8 cellular contexts compared by ENCODE assay signal in genomic region chr6:87907521-87907920, GRCh38.
A peak's percentile ranks its signal among the peaks of the same experiment; 100 is the strongest.
DNase-seq lines count a peak whose midpoint lies in the region; ATAC-seq and TF ChIP-seq lines count a peak whose summit lies in the region.

No MANE protein-coding gene starts in this region.

- H2AFZ ChIP-seq in SU-DHL-6 (ENCODE audit: low read depth, low read length, severe bottlenecking): no peak overlapping the region

- H3F3A ChIP-seq in SU-DHL-6 (ENCODE audit: insufficient read depth): peaks cover 37% of the 10 kb centered on the region

- no peaks in the 10 kb centered on the region for H3K27me3 ChIP-seq in SU-DHL-6 (ENCODE audit: low read length)
- no peaks in the 10 kb centered on the region for H3K27me3 ChIP-seq in ascending aorta
- H3K27me3 ChIP-seq in esophagus squamous epithelium: peaks cover 0 to 12% (median 0%) of the 10 kb centered on the region in 4 donors

- H3K9ac ChIP-seq in SU-DHL-6 (ENCODE audit: low read length): peak overlapping the region; percentile 39

- H3K4me1 ChIP-seq in mucosa of descending colon (ENCODE audit: low read depth): no peaks in the 10 kb centered on the region
- no peaks in the 10 kb centered on the region for H3K4me1 ChIP-seq in ascending aorta
- H3K4me1 ChIP-seq in esophagus squamous epithelium: peaks cover 0 to 8% (median 0%) of the 10 kb centered on the region in 3 donors

- TF ChIP-seq CTCF in SU-DHL-6 (IDR thresholded peaks at IDR 0.05; ENCODE audit: insufficient read depth, low read length, poor library complexity, severe bottlenecking) (no peak), mucosa of descending colon (IDR thresholded peaks at IDR 0.05) (no peak), ascending aorta (IDR thresholded peaks at IDR 0.05) (no peak), esophagus squamous epithelium (IDR thresholded peaks at IDR 0.05) (no peak)

- H3K36me3 ChIP-seq in SU-DHL-6 (ENCODE audit: low read length): no peaks in the 10 kb centered on the region
- no peaks in the 10 kb centered on the region for H3K36me3 ChIP-seq in mucosa of descending colon (ENCODE audit: low read depth)
- H3K36me3 ChIP-seq in ascending aorta: no peaks in the 10 kb centered on the region
- no peaks in the 10 kb centered on the region for H3K36me3 ChIP-seq in esophagus squamous epithelium

- 47 to 60% methylated on average over 2 of the region's 2 CpGs for WGBS in esophagus squamous epithelium, 2 donors

- H3K9me2 ChIP-seq in SU-DHL-6 (replicated peaks; ENCODE audit: insufficient read depth, low read length): no peaks in the 10 kb centered on the region

- no peak for DNase-seq in mucosa of descending colon
- DNase-seq in ascending aorta (ENCODE audit: low spot score in 2 of 2): no peak
- DNase-seq in NCI-H146 treated with DMSO at 0.1 percent for 48 hours (lab: John Stamatoyannopoulos, UW; ENCODE audit: unreplicated experiment): no peak
- DNase-seq in esophagus squamous epithelium (lab: John Stamatoyannopoulos, UW): no peak
- no peak for DNase-seq in HPDE6-E6E7 (ENCODE audit: extremely low spot score)

- H4K20me1 ChIP-seq in SU-DHL-6 (ENCODE audit: low read depth, low read length): no peaks in the 10 kb centered on the region

- H3K4me2 ChIP-seq in SU-DHL-6 (ENCODE audit: low read depth, low read length, poor library complexity, severe bottlenecking): peak overlapping the region; percentile 49

- intact Hi-C loops in mucosa of descending colon (cut with DNase I, micrococcal nuclease) (no loop called here), ascending aorta (cut with DNase I) (no loop called here), esophagus squamous epithelium (cut with DNase I) (no loop called here)

- H3K27ac ChIP-seq in SU-DHL-6 (ENCODE audit: low read depth, low read length): peak overlapping the region; percentile 88
- H3K27ac ChIP-seq in ascending aorta: no peak overlapping the region
- no peak overlapping the region for H3K27ac ChIP-seq in esophagus squamous epithelium

- H3K79me2 ChIP-seq in SU-DHL-6 (ENCODE audit: insufficient read depth, low read length): no peaks in the 10 kb centered on the region

- H3K4me3 ChIP-seq in SU-DHL-6 (ENCODE audit: insufficient read depth, low read length, poor library complexity, severe bottlenecking): peak overlapping the region; percentile 16
- no peak overlapping the region for H3K4me3 ChIP-seq in mucosa of descending colon
- no peak overlapping the region for H3K4me3 ChIP-seq in ascending aorta
- H3K4me3 ChIP-seq in esophagus squamous epithelium: no peak overlapping the region

- ATAC-seq in GM18498 (IDR thresholded peaks at IDR 0.05; ENCODE audit: unreplicated experiment): peak; percentile 58
- peak; percentile 35 for ATAC-seq in HG02763 (IDR thresholded peaks at IDR 0.05; ENCODE audit: unreplicated experiment)
- peak; percentile 27 for ATAC-seq in mucosa of descending colon

- TF ChIP-seq POLR2A in esophagus squamous epithelium (IDR thresholded peaks at IDR 0.05): no peak

- H3K9me3 ChIP-seq in SU-DHL-6 (ENCODE audit: insufficient read depth, low read length) (no peaks in the 10 kb centered on the region), mucosa of descending colon (no peaks in the 10 kb centered on the region), ascending aorta (no peaks in the 10 kb centered on the region), esophagus squamous epithelium (no peaks in the 10 kb centered on the region)
